Comparison of ENCODE assay signal across 1 cellular context in the genomic region with DNA sequence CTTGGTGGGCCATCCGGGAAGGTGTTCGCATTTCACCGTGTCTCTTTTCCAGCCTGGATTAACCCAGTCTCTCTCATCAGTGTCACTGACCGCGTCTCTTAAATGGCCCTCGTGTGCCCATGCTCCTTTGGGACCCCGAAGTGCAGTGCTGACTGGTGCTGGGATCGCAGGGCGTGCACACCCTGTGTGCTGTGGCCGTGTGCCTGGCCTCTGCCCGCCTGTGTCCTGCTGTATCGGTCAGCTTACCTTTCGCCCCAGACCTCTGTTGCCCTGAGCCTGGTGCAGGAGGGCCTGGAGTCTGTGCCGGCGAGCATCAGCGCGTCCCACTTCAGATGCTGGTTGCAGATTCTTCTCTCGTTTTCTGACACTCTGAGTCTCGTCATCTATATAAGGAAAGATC.
TF ChIP-seq lines count a peak whose summit lies in the region.

No MANE protein-coding gene starts in this region.

TF ChIP-seq in H1, 55 proteins besides CTCF, POLR2A, EP300 and RAD21 (continued from another document):
- TF ChIP-seq, protein P1, sequence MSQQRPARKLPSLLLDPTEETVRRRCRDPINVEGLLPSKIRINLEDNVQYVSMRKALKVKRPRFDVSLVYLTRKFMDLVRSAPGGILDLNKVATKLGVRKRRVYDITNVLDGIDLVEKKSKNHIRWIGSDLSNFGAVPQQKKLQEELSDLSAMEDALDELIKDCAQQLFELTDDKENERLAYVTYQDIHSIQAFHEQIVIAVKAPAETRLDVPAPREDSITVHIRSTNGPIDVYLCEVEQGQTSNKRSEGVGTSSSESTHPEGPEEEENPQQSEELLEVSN (IDR thresholded peaks at IDR 0.05) = no peak
- TF ChIP-seq EGR1 (IDR thresholded peaks at IDR 0.05; ENCODE audit: borderline replicate concordance, low read depth, low read length) = no peak
- TF ChIP-seq HDAC6 (IDR thresholded peaks at IDR 0.05; ENCODE audit: low read depth, low read length) = no peak
- no peak for TF ChIP-seq FOSL1 (IDR thresholded peaks at IDR 0.05; ENCODE audit: insufficient read depth, low read depth, low read length)
- no peak for TF ChIP-seq CBX5 (IDR thresholded peaks at IDR 0.05; ENCODE audit: low read depth, low read length)
- TF ChIP-seq RXRA (IDR thresholded peaks at IDR 0.05; ENCODE audit: insufficient read depth, low read depth, low read length) = no peak
- no peak for TF ChIP-seq BRCA1 (IDR thresholded peaks at IDR 0.05; ENCODE audit: low read depth, low read length)
- no peak for TF ChIP-seq RBBP5 (IDR thresholded peaks at IDR 0.05; ENCODE audit: borderline replicate concordance, low read depth, low read length)
- no peak for TF ChIP-seq ASH2L (IDR thresholded peaks at IDR 0.05; ENCODE audit: low read length)
- no peak for TF ChIP-seq SP2 (IDR thresholded peaks at IDR 0.05; ENCODE audit: low read length)
- TF ChIP-seq RFX5 (IDR thresholded peaks at IDR 0.05; ENCODE audit: borderline replicate concordance, low read depth, low read length) = no peak
- TF ChIP-seq CREB1 (IDR thresholded peaks at IDR 0.05) = no peak
- TF ChIP-seq RNF2 (IDR thresholded peaks at IDR 0.05; ENCODE audit: borderline replicate concordance, low read depth, low read length, missing control alignments, poor library complexity, severe bottlenecking) = no peak
- TF ChIP-seq SIX5 (IDR thresholded peaks at IDR 0.05; ENCODE audit: low read depth, low read length) = no peak
- no peak for TF ChIP-seq POU5F1 (IDR thresholded peaks at IDR 0.05; ENCODE audit: low read depth, low read length)
- TF ChIP-seq MAX (IDR thresholded peaks at IDR 0.05) = no peak
- TF ChIP-seq, protein P2, sequence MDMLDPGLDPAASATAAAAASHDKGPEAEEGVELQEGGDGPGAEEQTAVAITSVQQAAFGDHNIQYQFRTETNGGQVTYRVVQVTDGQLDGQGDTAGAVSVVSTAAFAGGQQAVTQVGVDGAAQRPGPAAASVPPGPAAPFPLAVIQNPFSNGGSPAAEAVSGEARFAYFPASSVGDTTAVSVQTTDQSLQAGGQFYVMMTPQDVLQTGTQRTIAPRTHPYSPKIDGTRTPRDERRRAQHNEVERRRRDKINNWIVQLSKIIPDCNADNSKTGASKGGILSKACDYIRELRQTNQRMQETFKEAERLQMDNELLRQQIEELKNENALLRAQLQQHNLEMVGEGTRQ (IDR thresholded peaks at IDR 0.05; ENCODE audit: low read length) = no peak
